16 cellular contexts compared by ENCODE assay signal in genomic region chr14:32028599-32028998, GRCh38. TPM values are rescaled to one million over a fixed set of nuclear protein-coding genes. Genes with fewer than 3 reads are reported as not detected.
DNase-seq lines count a peak whose midpoint lies in the region; ATAC-seq and FAIRE-seq lines count a peak whose summit lies in the region.
"Had no signal": no experiment of that assay in that cellular context is flagged by ENCODE, and none has a peak within 500 bp of the region (broad histone marks: within the 10 kb centered on the region; RNA-seq: fewer than 3 reads in every experiment).

No MANE protein-coding gene starts in this region.

- no peak for ATAC-seq in GM19328 (IDR thresholded peaks at IDR 0.05; ENCODE audit: unreplicated experiment)
- no peak for ATAC-seq in activated T-helper 17 cell treated with anti-CD3 and anti-CD28 coated beads, Interleukin-2, amount 50 U/mL, for 72 hours (replicated peaks)

- no peak overlapping the region for H3K4me3 Mint-ChIP-seq in activated T-helper 17 cell treated with anti-CD3 and anti-CD28 coated beads, Interleukin-2, amount 50 U/mL, for 72 hours
- H3K4me3 Mint-ChIP-seq: activated naive CD8-positive, alpha-beta T cell; mesothelial cell of epicardium had no signal

- no peaks in the 10 kb centered on the region for H3K9me3 Mint-ChIP-seq in activated T-helper 17 cell treated with anti-CD3 and anti-CD28 coated beads, Interleukin-2, amount 50 U/mL, for 72 hours
- H3K9me3 Mint-ChIP-seq: mesothelial cell of epicardium had no signal

- DNase-seq in SKM-1 treated with dmso at 0.1 percent for 144 hours (lab: John Stamatoyannopoulos, UW; ENCODE audit: unreplicated experiment) (peak; percentile 15), SKM-1 (lab: John Stamatoyannopoulos, UW; ENCODE audit: unreplicated experiment) (no peak), SW480 (ENCODE audit: low spot score) (peak; percentile 52), fibroblast of peridontal ligament (ENCODE audit: extremely low read depth) (peak; percentile 5), urothelium cell line (ENCODE audit: low spot score) (peak; percentile 49), COLO668 (lab: John Stamatoyannopoulos, UW; ENCODE audit: unreplicated experiment) (no peak)
- DNase-seq: activated CD8-positive, alpha-beta memory T cell treated with anti-CD3 and anti-CD28 coated beads, Interleukin-2, amount 50 U/mL, for 4 hours; Caco-2; NCI-H146; NCI-H526; SHP77 treated with DMSO at 0.1 percent for 48 hours; tibial artery had no signal

- FAIRE-seq in urothelium cell line (lab: Jason Lieb, UNC) = no peak

- no peaks in the 10 kb centered on the region for H3K4me1 Mint-ChIP-seq in activated T-helper 17 cell treated with anti-CD3 and anti-CD28 coated beads, Interleukin-2, amount 50 U/mL, for 72 hours

- peaks cover 6% of the 10 kb centered on the region for H3K27me3 Mint-ChIP-seq in activated T-helper 17 cell treated with anti-CD3 and anti-CD28 coated beads, Interleukin-2, amount 50 U/mL, for 72 hours

- no peaks in the 10 kb centered on the region for H3K36me3 Mint-ChIP-seq in activated T-helper 17 cell treated with anti-CD3 and anti-CD28 coated beads, Interleukin-2, amount 50 U/mL, for 72 hours (ENCODE audit: low read depth)
- H3K36me3 Mint-ChIP-seq: activated naive CD8-positive, alpha-beta T cell; mesothelial cell of epicardium had no signal

- H3K27ac Mint-ChIP-seq in activated T-helper 17 cell treated with anti-CD3 and anti-CD28 coated beads, Interleukin-2, amount 50 U/mL, for 72 hours = no peak overlapping the region
- H3K27ac Mint-ChIP-seq: activated naive CD8-positive, alpha-beta T cell; mesothelial cell of epicardium had no signal

RNA-seq across cellular contexts. Expression of gene ARHGAP5, which starts 48.5 kb away (rescaled TPM):
- total RNA-seq in activated T-helper 17 cell treated with anti-CD3 and anti-CD28 coated beads, Interleukin-2, amount 50 U/mL, for 72 hours = 10 to 100 TPM; 27.5 to 55.7 TPM

Comparison
In these comparisons a context has a peak if more than half of its experiments do, and no peak if none do; other contexts are left out.
1. DNase-seq: peak in SKM-1 treated with dmso at 0.1 percent for 144 hours (single experiment), SW480 (single experiment), fibroblast of peridontal ligament (single experiment) and urothelium cell line (single experiment); none in SKM-1 (single experiment) and COLO668 (single experiment).